ENCODE assay signal across 14 cellular contexts in genomic region chr17:74771319-74771914, GRCh38. TPM values are rescaled to one million over a fixed set of nuclear protein-coding genes. Genes with fewer than 3 reads are reported as not detected.
"Had no signal": no experiment of that assay in that cellular context is flagged by ENCODE, and none has a peak within 500 bp of the region (broad histone marks: within the 10 kb centered on the region; RNA-seq: fewer than 3 reads in every experiment).

No MANE protein-coding gene starts in this region.

- H3K4me2 ChIP-seq: neural progenitor cell had no signal

- H3K9me3 Mint-ChIP-seq: activated B cell treated with CpG ODN at 0.5 μM for 24 hours; activated CD4-positive, alpha-beta T cell treated with anti-CD3 and anti-CD28 coated beads, Interleukin-2, amount 10 ng/mL, durations not matched to agents 24 days and 14 days; activated naive CD4-positive, alpha-beta T cell treated with anti-CD3 and anti-CD28 coated beads, Interleukin-2, amount 10 ng/mL, durations not matched to agents 7 days and 5 days; neural progenitor cell; T-helper 2 cell treated with Interferon-gamma antibody and Interleukin-4, amounts not matched to agents 5 μg/mL and 100 μg/mL, for 36 hours had no signal

- H3K27ac ChIP-seq: cardiac muscle cell, colonic mucosa, neural progenitor cell, tibial artery, vagina had no signal

- H3K27me3 ChIP-seq: adrenal gland, cardiac muscle cell, colonic mucosa, esophagus squamous epithelium, neural progenitor cell, tibial artery, vagina had no signal

- H3K4me3 Mint-ChIP-seq: activated B cell treated with CpG ODN at 0.5 μM for 24 hours; activated CD4-positive, alpha-beta T cell treated with anti-CD3 and anti-CD28 coated beads, Interleukin-2, amount 10 ng/mL, durations not matched to agents 24 days and 14 days; activated naive CD4-positive, alpha-beta T cell treated with anti-CD3 and anti-CD28 coated beads, Interleukin-2, amount 10 ng/mL, durations not matched to agents 7 days and 5 days; neural progenitor cell; T-helper 2 cell treated with Interferon-gamma antibody and Interleukin-4, amounts not matched to agents 5 μg/mL and 100 μg/mL, for 36 hours had no signal

- H2AFZ ChIP-seq: neural progenitor cell, parathyroid adenoma had no signal

- H3K9me3 ChIP-seq: adrenal gland, colonic mucosa, esophagus squamous epithelium, tibial artery, vagina had no signal

- H3K4me3 ChIP-seq: adrenal gland, cardiac muscle cell, colonic mucosa, esophagus squamous epithelium, neural progenitor cell, tibial artery, vagina had no signal

- H3K27me3 Mint-ChIP-seq: activated B cell treated with CpG ODN at 0.5 μM for 24 hours; activated CD4-positive, alpha-beta T cell treated with anti-CD3 and anti-CD28 coated beads, Interleukin-2, amount 10 ng/mL, durations not matched to agents 24 days and 14 days had no signal

- H3K27ac Mint-ChIP-seq: neural progenitor cell had no signal

- DNase-seq: esophagus squamous epithelium, tibial artery had no signal

- H3K36me3 ChIP-seq: cardiac muscle cell, neural progenitor cell had no signal

RNA-seq across cellular contexts. Expression of gene RAB37, which starts 34.4 kb away (rescaled TPM):
- total RNA-seq: fibroblast of villous mesenchyme, kidney epithelial cell had no signal

RNA-seq across cellular contexts. Expression of gene CD300LF, which starts 58.7 kb away (rescaled TPM):
- total RNA-seq: activated CD4-positive, alpha-beta T cell treated with anti-CD3 and anti-CD28 coated beads, Interleukin-2, amount 10 ng/mL, durations not matched to agents 24 days and 14 days; cardiac muscle cell; fibroblast of villous mesenchyme; kidney epithelial cell had no signal
- polyA plus RNA-seq: cardiac muscle cell had no signal
